In the genomic region with DNA sequence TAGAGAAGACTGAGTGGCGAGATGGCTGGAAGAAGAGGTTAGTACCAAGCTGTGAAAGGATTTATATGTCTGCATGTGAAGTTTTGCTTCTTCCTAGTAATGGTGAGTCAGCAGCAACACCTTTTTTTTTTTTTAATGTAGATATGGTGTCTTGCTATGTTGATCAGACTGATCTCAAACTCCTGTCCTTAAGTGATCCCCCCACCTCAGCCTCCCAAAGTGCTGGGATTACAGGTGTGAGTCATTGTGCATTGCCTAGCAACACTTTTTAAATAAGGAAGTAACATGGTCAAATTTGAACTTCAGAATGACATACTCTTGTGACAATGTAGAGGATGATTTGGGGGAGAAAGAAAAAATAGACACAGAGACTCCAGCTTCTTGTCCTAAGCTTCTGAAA, we compare ENCODE assay signal across 12 cellular contexts. TPM values are rescaled to one million over a fixed set of nuclear protein-coding genes. Genes with fewer than 3 reads are reported as not detected.
DNase-seq lines count a peak whose midpoint lies in the region; ATAC-seq, FAIRE-seq and TF ChIP-seq lines count a peak whose summit lies in the region.
"Had no signal": no experiment of that assay in that cellular context is flagged by ENCODE, and none has a peak within 500 bp of the region (broad histone marks: within the 10 kb centered on the region; RNA-seq: fewer than 3 reads in every experiment).

No MANE protein-coding gene starts in this region.

- no peak for FAIRE-seq in kidney (lab: Jason Lieb, UNC)
- FAIRE-seq: GM12878 had no signal

- H3K4me1 Mint-ChIP-seq in activated naive CD4-positive, alpha-beta T cell treated with anti-CD3 and anti-CD28 coated beads for 36 hours (ENCODE audit: low read depth) = peaks cover 5% of the 10 kb centered on the region
- no peaks in the 10 kb centered on the region for H3K4me1 Mint-ChIP-seq in activated naive CD4-positive, alpha-beta T cell treated with anti-CD3 and anti-CD28 coated beads, Interleukin-2, amount 10 ng/mL, durations not matched to agents 7 days and 5 days
- H3K4me1 Mint-ChIP-seq in Caco-2 (ENCODE audit: low read depth, unreplicated experiment) = no peaks in the 10 kb centered on the region

- H3K4me3 ChIP-seq in OCI-LY3 (ENCODE audit: low read length) = no peak overlapping the region
- H3K4me3 ChIP-seq in stomach = no peak overlapping the region
- H3K4me3 ChIP-seq in Caco-2 (ENCODE audit: low read depth, low read length) = no peak overlapping the region
- H3K4me3 ChIP-seq in kidney (ENCODE audit: low read length in 2 of 2) = no peak overlapping the region
- H3K4me3 ChIP-seq: BLaER1 treated with 17β-estradiol and CSF1 and Interleukin-3, amounts not matched to agents 10 nM and 100 nM; GM12878 had no signal

- no peak for TF ChIP-seq EP300 in stomach (IDR thresholded peaks at IDR 0.05)

- no peak overlapping the region for H3K4me2 ChIP-seq in OCI-LY3 (ENCODE audit: low read length)

- 75 to 88% (median 80%) methylated on average over 1 of the region's 1 CpG for WGBS in stomach, 5 donors

- no peaks in the 10 kb centered on the region for H4K20me1 ChIP-seq in OCI-LY3 (ENCODE audit: insufficient read depth, low read length)
- H4K20me1 ChIP-seq: BLaER1 treated with 17β-estradiol and CSF1 and Interleukin-3, amounts not matched to agents 10 nM and 100 nM had no signal

- H3K4me3 Mint-ChIP-seq in activated naive CD4-positive, alpha-beta T cell treated with anti-CD3 and anti-CD28 coated beads for 36 hours = no peak overlapping the region
- H3K4me3 Mint-ChIP-seq in activated naive CD4-positive, alpha-beta T cell treated with anti-CD3 and anti-CD28 coated beads, Interleukin-2, amount 10 ng/mL, durations not matched to agents 7 days and 5 days = no peak overlapping the region
- no peak overlapping the region for H3K4me3 Mint-ChIP-seq in Caco-2 (ENCODE audit: unreplicated experiment)
- H3K4me3 Mint-ChIP-seq: T-helper 2 cell treated with Interferon-gamma antibody and Interleukin-4, amounts not matched to agents 5 μg/mL and 100 μg/mL, for 36 hours had no signal

- H3K9me3 ChIP-seq in OCI-LY3 (ENCODE audit: insufficient read depth, low read length) = no peaks in the 10 kb centered on the region
- no peaks in the 10 kb centered on the region for H3K9me3 ChIP-seq in stomach
- peaks cover 11% of the 10 kb centered on the region; the same call in 1 of the 2 replicates for H3K9me3 ChIP-seq in Caco-2
- no peaks in the 10 kb centered on the region for H3K9me3 ChIP-seq in kidney (ENCODE audit: control insufficient read depth in 1 of 2, low read length in 2 of 2)

- DNase-seq in activated naive CD4-positive, alpha-beta T cell treated with anti-CD3 and anti-CD28 coated beads for 36 hours = peak; percentile 35
- no peak for DNase-seq in activated naive CD4-positive, alpha-beta T cell treated with anti-CD3 and anti-CD28 coated beads, Interleukin-2, amount 10 ng/mL, durations not matched to agents 7 days and 5 days
- DNase-seq in stomach (no peak), Caco-2 (no peak), kidney (no peak)
- DNase-seq: stimulated activated CD4-positive, alpha-beta T cell treated with anti-CD3 and anti-CD28 coated beads, Interleukin-12 subunit alpha, Interleukin-12 subunit beta, amount 100 ng/mL, for 4 hours had no signal

- no peak for TF ChIP-seq POLR2A in stomach (IDR thresholded peaks at IDR 0.05)

- no peak overlapping the region for H3K27ac Mint-ChIP-seq in activated naive CD4-positive, alpha-beta T cell treated with anti-CD3 and anti-CD28 coated beads for 36 hours
- H3K27ac Mint-ChIP-seq in activated naive CD4-positive, alpha-beta T cell treated with anti-CD3 and anti-CD28 coated beads, Interleukin-2, amount 10 ng/mL, durations not matched to agents 7 days and 5 days = no peak overlapping the region
- H3K27ac Mint-ChIP-seq in Caco-2 (ENCODE audit: unreplicated experiment) = no peak overlapping the region
- H3K27ac Mint-ChIP-seq: T-helper 2 cell treated with Interferon-gamma antibody and Interleukin-4, amounts not matched to agents 5 μg/mL and 100 μg/mL, for 36 hours had no signal

- POLR2A ChIA-PET in Caco-2 (lab: Charles Lee) = no interaction called here

- CTCF ChIA-PET in activated naive CD4-positive, alpha-beta T cell treated with anti-CD3 and anti-CD28 coated beads for 36 hours (lab: Charles Lee) = interaction anchor here (1.5 kb wide), 1 partner anchor 223 kb away, joined by 5 read pairs; no protein-coding TSS in a partner anchor
- CTCF ChIA-PET in activated naive CD4-positive, alpha-beta T cell treated with anti-CD3 and anti-CD28 coated beads, Interleukin-2, amount 10 ng/mL, durations not matched to agents 7 days and 5 days (lab: Charles Lee) = interaction anchor here (1.4 kb wide), 1 partner anchor 10 kb away, joined by 3 read pairs; no protein-coding TSS in a partner anchor
- CTCF ChIA-PET in Caco-2 (lab: Charles Lee) = no interaction called here

- no TSS peak for BruUV-seq in Caco-2 (replicated peaks; lab: Mats Ljungman, UMichigan)

- no peaks in the 10 kb centered on the region for H3K9me3 Mint-ChIP-seq in activated naive CD4-positive, alpha-beta T cell treated with anti-CD3 and anti-CD28 coated beads for 36 hours
- H3K9me3 Mint-ChIP-seq in activated naive CD4-positive, alpha-beta T cell treated with anti-CD3 and anti-CD28 coated beads, Interleukin-2, amount 10 ng/mL, durations not matched to agents 7 days and 5 days = no peaks in the 10 kb centered on the region
- H3K9me3 Mint-ChIP-seq in Caco-2 (ENCODE audit: unreplicated experiment) = peaks cover 10% of the 10 kb centered on the region
- H3K9me3 Mint-ChIP-seq: T-helper 2 cell treated with Interferon-gamma antibody and Interleukin-4, amounts not matched to agents 5 μg/mL and 100 μg/mL, for 36 hours had no signal

- H3K9ac ChIP-seq in OCI-LY3 (ENCODE audit: low read length) (no peak overlapping the region), kidney (ENCODE audit: low read length in 2 of 2) (no peak overlapping the region)
- H3K9ac ChIP-seq: BLaER1 treated with 17β-estradiol and CSF1 and Interleukin-3, amounts not matched to agents 10 nM and 100 nM had no signal

- no peak overlapping the region for H3K27ac ChIP-seq in OCI-LY3 (ENCODE audit: low read length)
- peak overlapping the region in 3 of 5 donors; percentile 46 to 54 (median 52) for H3K27ac ChIP-seq in stomach
- no peak overlapping the region for H3K27ac ChIP-seq in kidney (ENCODE audit: low read depth in 2 of 2, low read length in 2 of 2)

- peaks cover 5% of the 10 kb centered on the region for H3K27me3 Mint-ChIP-seq in activated naive CD4-positive, alpha-beta T cell treated with anti-CD3 and anti-CD28 coated beads for 36 hours (ENCODE audit: low read depth)
- H3K27me3 Mint-ChIP-seq in activated naive CD4-positive, alpha-beta T cell treated with anti-CD3 and anti-CD28 coated beads, Interleukin-2, amount 10 ng/mL, durations not matched to agents 7 days and 5 days = peaks cover 49% of the 10 kb centered on the region
- peaks cover 7% of the 10 kb centered on the region for H3K27me3 Mint-ChIP-seq in Caco-2 (ENCODE audit: insufficient read depth, unreplicated experiment)

- intact Hi-C loops in activated naive CD4-positive, alpha-beta T cell treated with anti-CD3 and anti-CD28 coated beads for 36 hours (cut with micrococcal nuclease) = no loop called here
- intact Hi-C loops in stomach (cut with DNase I; ENCODE audit: low total_unique reads) (no loop called here), Caco-2 (cut with micrococcal nuclease; ENCODE audit: unreplicated experiment) (no loop called here), kidney (cut with DNase I) (no loop called here)

- ATAC-seq in esophagus mucosa (peak; percentile 44), GM21786 (IDR thresholded peaks at IDR 0.05; ENCODE audit: unreplicated experiment) (no peak)
- ATAC-seq: GM12878 had no signal

- TF ChIP-seq CTCF in OCI-LY3 (IDR thresholded peaks at IDR 0.05; ENCODE audit: low read depth, low read length) = no peak
- TF ChIP-seq CTCF in stomach (IDR thresholded peaks at IDR 0.05) = no peak
- TF ChIP-seq CTCF in Caco-2 (IDR thresholded peaks at IDR 0.05; ENCODE audit: insufficient read depth in 1 of 2, low read depth in 1 of 2, low read length in 1 of 2, severe bottlenecking in 1 of 2, unreplicated experiment in 1 of 2) = no peak
- no peak for TF ChIP-seq CTCF in kidney (IDR thresholded peaks at IDR 0.05; ENCODE audit: borderline replicate concordance, extremely low read depth, insufficient read depth)

- H3K36me3 ChIP-seq in OCI-LY3 (replicated peaks; ENCODE audit: low read depth, low read length) = no peaks in the 10 kb centered on the region
- H3K36me3 ChIP-seq in stomach = no peaks in the 10 kb centered on the region
- H3K36me3 ChIP-seq in Caco-2 (ENCODE audit: control insufficient read depth, insufficient read depth, low read length) = no peaks in the 10 kb centered on the region
- no peaks in the 10 kb centered on the region for H3K36me3 ChIP-seq in kidney (ENCODE audit: control insufficient read depth in 1 of 2, insufficient read depth in 2 of 2, low read length in 2 of 2)
- H3K36me3 ChIP-seq: BLaER1 treated with 17β-estradiol and CSF1 and Interleukin-3, amounts not matched to agents 10 nM and 100 nM had no signal

- H3K79me2 ChIP-seq in OCI-LY3 (ENCODE audit: low read length) = no peaks in the 10 kb centered on the region

- H2AFZ ChIP-seq in OCI-LY3 (ENCODE audit: low read depth, low read length) = 0 out of 2 replicates have a peak overlapping the region, but pooled peaks have one; percentile 36

- H3K27me3 ChIP-seq in OCI-LY3 (ENCODE audit: low read depth, low read length) = no peaks in the 10 kb centered on the region
- H3K27me3 ChIP-seq in stomach = no peaks in the 10 kb centered on the region
- H3K27me3 ChIP-seq in Caco-2 (replicated peaks; ENCODE audit: control insufficient read depth, insufficient read depth, low read length) = no peaks in the 10 kb centered on the region
- H3K27me3 ChIP-seq: BLaER1 treated with 17β-estradiol and CSF1 and Interleukin-3, amounts not matched to agents 10 nM and 100 nM had no signal

- H3K4me1 ChIP-seq in OCI-LY3 (ENCODE audit: low read length) (peaks cover 4% of the 10 kb centered on the region; the same call in 1 of the 2 replicates), stomach (peaks cover 4 to 12% (median 8%) of the 10 kb centered on the region in 4 donors), Caco-2 (no peaks in the 10 kb centered on the region), kidney (ENCODE audit: control insufficient read depth in 1 of 2, insufficient read depth in 1 of 2, low read depth in 1 of 2, low read length in 2 of 2) (no peaks in the 10 kb centered on the region)

- H3K36me3 Mint-ChIP-seq in activated naive CD4-positive, alpha-beta T cell treated with anti-CD3 and anti-CD28 coated beads for 36 hours (ENCODE audit: low read depth) = no peaks in the 10 kb centered on the region
- no peaks in the 10 kb centered on the region for H3K36me3 Mint-ChIP-seq in activated naive CD4-positive, alpha-beta T cell treated with anti-CD3 and anti-CD28 coated beads, Interleukin-2, amount 10 ng/mL, durations not matched to agents 7 days and 5 days
- no peaks in the 10 kb centered on the region for H3K36me3 Mint-ChIP-seq in Caco-2 (ENCODE audit: insufficient read depth, unreplicated experiment)

RNA-seq across cellular contexts. Expression of a gene that starts 6.5 kb away (rescaled TPM):
- total RNA-seq in activated naive CD4-positive, alpha-beta T cell treated with anti-CD3 and anti-CD28 coated beads for 36 hours = 10 to 100 TPM; 14.0 TPM
- total RNA-seq in esophagus mucosa (12.6 TPM), stomach (100 to 1,000 TPM in 1 of 5 donors, 10 to 100 TPM in 4; 32.7 to 146 (median 46.6) TPM), Caco-2 (2022) (19.8 and 22.9 TPM in 2 replicates), kidney (37.4 TPM)
- polyA plus RNA-seq in stomach (10 to 100 TPM; 16.4 to 26.0 (median 20.5) TPM), kidney (ENCODE audit: insufficient read depth, low read depth, low replicate concordance) (50.3 TPM)

RNA-seq across cellular contexts. Expression of a gene that starts 11.7 kb away (rescaled TPM):
- under 1 TPM; 0.32 to 0.52 TPM for total RNA-seq in activated naive CD4-positive, alpha-beta T cell treated with anti-CD3 and anti-CD28 coated beads for 36 hours
- total RNA-seq in esophagus mucosa (2.5 TPM), stomach (10 to 100 TPM in 4 of 5 donors, 1 to 10 TPM in 1; 2.0 to 29.2 (median 16.5) TPM), Caco-2 (2022) (9.3 and 11.1 TPM in 2 replicates), kidney (3.7 TPM)
- polyA plus RNA-seq in stomach (1 to 10 TPM; 2.1 to 3.1 (median 2.9) TPM), kidney (ENCODE audit: insufficient read depth, low read depth, low replicate concordance) (1.8 TPM)

Comparison
In these comparisons a context has a peak if more than half of its experiments do, and no peak if none do; other contexts are left out.
1. H3K27ac ChIP-seq: peak in stomach (3 of 5); none in OCI-LY3 (single experiment) and kidney (0 of 2).